22 cellular contexts compared by ENCODE assay signal in the genomic region with DNA sequence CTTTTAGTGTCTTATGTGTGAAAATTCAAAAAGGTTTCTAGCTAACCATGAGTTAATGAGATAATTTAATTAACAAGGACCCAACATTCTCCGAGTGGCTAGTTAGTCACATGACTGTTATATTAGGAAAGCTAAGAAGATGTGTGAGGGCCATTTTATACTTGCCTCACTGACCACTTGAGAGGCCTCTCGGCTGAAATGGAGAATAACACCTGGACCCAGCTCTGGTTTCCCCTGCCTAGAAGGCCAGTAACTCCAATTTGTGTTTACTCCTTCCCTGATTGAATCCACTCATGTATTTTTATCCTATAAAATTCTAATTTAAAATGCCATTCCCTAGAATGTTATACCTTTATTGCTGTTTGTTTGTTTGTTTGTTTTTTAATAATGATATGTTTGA.
"Had no signal": no experiment of that assay in that cellular context is flagged by ENCODE, and none has a peak within 500 bp of the region (broad histone marks: within the 10 kb centered on the region; RNA-seq: fewer than 3 reads in every experiment).

No MANE protein-coding gene starts in this region.

- H3K27ac Mint-ChIP-seq: activated CD8-positive, alpha-beta T cell treated with anti-CD3 and anti-CD28 coated beads for 36 hours; activated naive CD4-positive, alpha-beta T cell treated with anti-CD3 and anti-CD28 coated beads, Interleukin-2, amount 50 U/mL, for 72 hours; endodermal cell; natural killer cell; stimulated activated naive B cell treated with anti-CD40 and anti-IgM and Interleukin-4, amounts not matched to agents 10 μg/mL and 1 μg/mL and 100 μg/mL, for 72 hours; WTC11 had no signal

- H3K9me3 Mint-ChIP-seq: activated CD8-positive, alpha-beta T cell treated with anti-CD3 and anti-CD28 coated beads for 36 hours; activated naive CD4-positive, alpha-beta T cell treated with anti-CD3 and anti-CD28 coated beads, Interleukin-2, amount 50 U/mL, for 72 hours; endodermal cell; natural killer cell; stimulated activated naive B cell treated with anti-CD40 and anti-IgM and Interleukin-4, amounts not matched to agents 10 μg/mL and 1 μg/mL and 100 μg/mL, for 72 hours; WTC11 had no signal

- H3K4me1 Mint-ChIP-seq: stimulated activated naive B cell treated with anti-CD40 and anti-IgM and Interleukin-4, amounts not matched to agents 10 μg/mL and 1 μg/mL and 100 μg/mL, for 72 hours had no signal

- DNase-seq: activated CD4-positive, alpha-beta T cell treated with anti-CD3 and anti-CD28 coated beads for 1 hour; activated CD4-positive, alpha-beta T cell treated with anti-CD3 and anti-CD28 coated beads, Interleukin-2, amount 50 U/mL, for 1 hour; activated CD8-positive, alpha-beta T cell treated with anti-CD3 and anti-CD28 coated beads for 36 hours; activated naive CD4-positive, alpha-beta T cell; activated T-cell treated with anti-CD3 and anti-CD28 coated beads, Interleukin-2, amount 50 U/mL, for 48 hours; central memory CD4-positive, alpha-beta T cell; endodermal cell; foreskin fibroblast; head of caudate nucleus; kidney glomerular epithelial cell; left ventricle myocardium inferior; mesendoderm; natural killer cell; right cardiac atrium; stimulated activated CD4-positive, alpha-beta T cell treated with anti-CD3 and anti-CD28 coated beads, Interleukin-15, amount 100 ng/mL, for 24 hours; stimulated activated CD4-positive, alpha-beta T cell treated with anti-CD3 and anti-CD28 coated beads, Interleukin-2, amount 100 ng/mL, for 24 hours; stimulated activated naive B cell treated with anti-CD40 and anti-IgM and Interleukin-4, amounts not matched to agents 10 μg/mL and 1 μg/mL and 100 μg/mL, for 72 hours; stomach; tibial artery had no signal

- ATAC-seq: activated CD8-positive, alpha-beta T cell treated with anti-CD3 and anti-CD28 coated beads for 36 hours; activated naive CD4-positive, alpha-beta T cell treated with anti-CD3 and anti-CD28 coated beads, Interleukin-2, amount 50 U/mL, for 72 hours; esophagus mucosa; natural killer cell; right cardiac atrium; stimulated activated naive B cell treated with anti-CD40 and anti-IgM and Interleukin-4, amounts not matched to agents 10 μg/mL and 1 μg/mL and 100 μg/mL, for 72 hours; WTC11 had no signal

- H3K4me3 Mint-ChIP-seq: activated CD8-positive, alpha-beta T cell treated with anti-CD3 and anti-CD28 coated beads for 36 hours; endodermal cell; natural killer cell; stimulated activated naive B cell treated with anti-CD40 and anti-IgM and Interleukin-4, amounts not matched to agents 10 μg/mL and 1 μg/mL and 100 μg/mL, for 72 hours; WTC11 had no signal

- H3K36me3 Mint-ChIP-seq: activated naive CD4-positive, alpha-beta T cell treated with anti-CD3 and anti-CD28 coated beads, Interleukin-2, amount 50 U/mL, for 72 hours; natural killer cell; stimulated activated naive B cell treated with anti-CD40 and anti-IgM and Interleukin-4, amounts not matched to agents 10 μg/mL and 1 μg/mL and 100 μg/mL, for 72 hours; WTC11 had no signal
